16 cellular contexts compared by ENCODE assay signal in genomic region chr5:140273401-140273877, GRCh38. TPM values are rescaled to one million over a fixed set of nuclear protein-coding genes. Genes with fewer than 3 reads are reported as not detected.
DNase-seq lines count a peak whose midpoint lies in the region; ATAC-seq, FAIRE-seq and TF ChIP-seq lines count a peak whose summit lies in the region.
"Had no signal": no experiment of that assay in that cellular context is flagged by ENCODE, and none has a peak within 500 bp of the region (broad histone marks: within the 10 kb centered on the region; RNA-seq: fewer than 3 reads in every experiment).

No MANE protein-coding gene starts in this region.

- H3K27ac ChIP-seq in HepG2 (ENCODE audit: extremely low read length, insufficient read depth, low read length) (no peak overlapping the region), uterus (no peak overlapping the region)
- H3K27ac ChIP-seq: neural progenitor cell had no signal

- TF ChIP-seq CTCF in cardiac fibroblast (IDR thresholded peaks at IDR 0.05; ENCODE audit: low read depth, low read length) (no peak), HepG2 (CRISPR knock-in tag; IDR thresholded peaks at IDR 0.05) (no peak), uterus (IDR thresholded peaks at IDR 0.05) (no peak)

- no peak for TF ChIP-seq POLR2A in HepG2 (IDR thresholded peaks at IDR 0.05; ENCODE audit: insufficient read depth in 1 of 2, low read depth in 2 of 2, low read length in 2 of 2)
- no peak for TF ChIP-seq POLR2A in uterus (IDR thresholded peaks at IDR 0.05)

- CTCF ChIA-PET in HepG2 (lab: Yijun Ruan, JAX; ENCODE audit: low intra/inter-chr PET ratio, low total read pairs): no interaction called here

- H3K36me3 ChIP-seq in HepG2 (replicated peaks in 1 of 2; ENCODE audit: control insufficient read depth in 1 of 2, insufficient read depth in 2 of 2, low read length in 2 of 2) (peaks cover 0 to 29% of the 10 kb centered on the region in 2 experiments; a peak in 4 of 5 replicates), uterus (no peaks in the 10 kb centered on the region)
- H3K36me3 ChIP-seq: neural progenitor cell had no signal

- no peak for FAIRE-seq in HepG2 (lab: Jason Lieb, UNC)
- FAIRE-seq: urothelium cell line had no signal

- H3K4me3 ChIP-seq in cardiac fibroblast (replicated peaks in 1 of 2; ENCODE audit: low read depth in 2 of 2, low read length in 2 of 2) (no peak overlapping the region), HepG2 (replicated peaks in 1 of 3; ENCODE audit: insufficient read depth in 1 of 3, low read depth in 2 of 3, low read length in 3 of 3) (no peak overlapping the region), uterus (no peak overlapping the region)
- H3K4me3 ChIP-seq: coronary artery, GM23338, neural progenitor cell had no signal

- no TSS peak for BruUV-seq in HepG2 (replicated peaks; lab: Mats Ljungman, UMichigan)

- no peaks in the 10 kb centered on the region for H3K9me3 ChIP-seq in HepG2 (ENCODE audit: low read length)
- no peaks in the 10 kb centered on the region for H3K9me3 ChIP-seq in uterus

- TF ChIP-seq EP300 in HepG2 (IDR thresholded peaks at IDR 0.05; ENCODE audit: low read depth in 2 of 2, low read length in 2 of 2): no peak
- no peak for TF ChIP-seq EP300 in HepG2 (CRISPR knock-in tag; IDR thresholded peaks at IDR 0.05; ENCODE audit: borderline replicate concordance)

- no peak overlapping the region for H3K4me2 ChIP-seq in HepG2 (ENCODE audit: low read depth, low read length)
- H3K4me2 ChIP-seq: GM23338, neural progenitor cell had no signal

- H3K79me2 ChIP-seq in HepG2 (ENCODE audit: insufficient read depth, low read length): peaks cover 2% of the 10 kb centered on the region

- intact Hi-C loops in Right ventricle myocardium inferior (cut with DNase I): no loop called here
- intact Hi-C loops in cardiac septum (cut with DNase I): no loop called here
- intact Hi-C loops in HepG2 (cut with micrococcal nuclease; ENCODE audit: unreplicated experiment): no loop called here
- intact Hi-C loops in uterus (cut with DNase I; ENCODE audit: low total_unique reads): no loop called here

- no peak overlapping the region for H2AFZ ChIP-seq in HepG2 (ENCODE audit: low read length)
- H2AFZ ChIP-seq: GM23338, neural progenitor cell had no signal

- no peak overlapping the region for H3K9ac ChIP-seq in HepG2 (ENCODE audit: insufficient read depth, low read depth, low read length)
- H3K9ac ChIP-seq: neural progenitor cell had no signal

- POLR2A ChIA-PET in HepG2 (lab: Yijun Ruan, JAX): interaction anchor here (0.7 kb wide), 1 partner anchor 73 kb away, joined by 3 read pairs; the partner anchor contains the start of gene HBEGF

- 93% methylated on average over 6 of the region's 6 CpGs for WGBS in HepG2 (ENCODE audit: low lambda C conversion rate)

- H4K20me1 ChIP-seq in HepG2 (ENCODE audit: insufficient read depth, low read length): no peaks in the 10 kb centered on the region

- TF ChIP-seq RAD21 in HepG2 (CRISPR knock-in tag; IDR thresholded peaks at IDR 0.05): no peak

- H3K27me3 ChIP-seq in HepG2 (ENCODE audit: control insufficient read depth in 1 of 2, insufficient read depth in 2 of 2, low read length in 2 of 2): no peaks in the 10 kb centered on the region
- H3K27me3 ChIP-seq in uterus: no peaks in the 10 kb centered on the region
- H3K27me3 ChIP-seq: neural progenitor cell had no signal

- in situ Hi-C loops in HepG2 (cut with HindIII; ENCODE audit: extremely low pct_ligation_motif_present, low pct_unique_long_range_greater_than_20kb): no loop called here

- peak; percentile 80 for ATAC-seq in Right ventricle myocardium inferior
- ATAC-seq in HepG2: no peak
- ATAC-seq: GM23338 had no signal

- H3K4me1 ChIP-seq in HepG2 (ENCODE audit: insufficient read depth, low read length) (peaks cover 12% of the 10 kb centered on the region), uterus (no peaks in the 10 kb centered on the region)
- H3K4me1 ChIP-seq: neural progenitor cell had no signal

- DNase-seq in Right ventricle myocardium inferior (ENCODE audit: missing footprints) (no peak), cardiac septum (ENCODE audit: low spot score) (no peak), cardiac fibroblast (ENCODE audit: low read depth in 2 of 2) (peak; percentile 45 to 74), HepG2 (ENCODE audit: low spot score) (no peak), uterus (no peak), EL (no peak), SHP77 treated with DMSO at 0.1 percent for 48 hours (lab: John Stamatoyannopoulos, UW) (no peak), activated gamma-delta T cell (lab: John Stamatoyannopoulos, UW) (no peak)
- DNase-seq: ACHN, DMS 273 treated with DMSO at 0.1 percent for 48 hours, foreskin melanocyte, NCI-H187 had no signal

TF ChIP-seq in HepG2, 621 proteins besides CTCF, POLR2A, EP300 and RAD21:
- TF ChIP-seq CCAR2 (optimal IDR thresholded peaks at IDR 0.05; ENCODE audit: low read depth, low read length): no peak
- no peak for TF ChIP-seq SNAI1 (CRISPR knock-in tag; IDR thresholded peaks at IDR 0.05; ENCODE audit: borderline replicate concordance)
- TF ChIP-seq ZBTB33 (CRISPR knock-in tag; IDR thresholded peaks at IDR 0.05): peak; percentile 88; the same call in 1 of the 2 replicates
- no peak for TF ChIP-seq HHEX (CRISPR knock-in tag; IDR thresholded peaks at IDR 0.05)

RNA-seq across cellular contexts. Expression of gene PFDN1, which starts 29.5 kb away (rescaled TPM):
- total RNA-seq in Right ventricle myocardium inferior (80.6 TPM), cardiac septum (71.7 TPM), HepG2 (2016; rRNA removed; fragmentation: Illumina TruSeq; extraction: Trizol) (70.8 and 102 TPM in 2 replicates), uterus (100 to 1,000 TPM in 1 of 4 donors, 10 to 100 TPM in 3; 42.7 to 102 (median 70.9) TPM)
- 30.8 and 31.4 TPM in 2 replicates for total RNA-seq in HepG2 (2016; cell fraction: cytosol; rRNA removed; fragmentation: Illumina TruSeq; extraction: Trizol; ENCODE audit: low read depth)
- 73.4 and 106 TPM in 2 replicates for total RNA-seq in HepG2 (2016; cell fraction: insoluble cytoplasmic fraction; rRNA removed; fragmentation: Illumina TruSeq; extraction: Trizol)
- total RNA-seq in HepG2 (2016; cell fraction: membrane; rRNA removed; fragmentation: Illumina TruSeq; extraction: Trizol): 63.5 and 65.6 TPM in 2 replicates
- total RNA-seq in HepG2 (2016; cell fraction: nucleus; rRNA removed; fragmentation: Illumina TruSeq; extraction: Trizol): 34.9 and 39.3 TPM in 2 replicates
- 67.2 and 70.4 TPM in 2 replicates for polyA plus RNA-seq in HepG2 (2011; rRNA removed)
- 82.6 and 98.7 TPM in 2 replicates for polyA plus RNA-seq in HepG2 (2011; cell fraction: cytosol; rRNA removed)
- polyA plus RNA-seq in HepG2 (2011; cell fraction: nucleus; rRNA removed): 19.1 and 24.2 TPM in 2 replicates
- polyA plus RNA-seq in HepG2 (2012): 91.4 and 114 TPM in 2 replicates
- polyA plus RNA-seq in HepG2 (2016; cell fraction: cytosol; fragmentation: Illumina TruSeq; extraction: Trizol; ENCODE audit: low read depth): 34.9 and 37.0 TPM in 2 replicates
- polyA plus RNA-seq in HepG2 (2016; cell fraction: insoluble cytoplasmic fraction; fragmentation: Illumina TruSeq; extraction: Trizol; ENCODE audit: low read depth): 154 TPM in 2 replicates
- 58.7 and 63.7 TPM in 2 replicates for polyA plus RNA-seq in HepG2 (2016; cell fraction: membrane; fragmentation: Illumina TruSeq; extraction: Trizol; ENCODE audit: low read depth)
- 45.6 and 54.4 TPM in 2 replicates for polyA plus RNA-seq in HepG2 (2016; cell fraction: nucleus; fragmentation: Illumina TruSeq; extraction: Trizol; ENCODE audit: insufficient read depth, low read depth)
- 91.1 and 127 TPM in 2 replicates for polyA minus RNA-seq in HepG2 (2011; rRNA and poly(A)+ RNA removed; ENCODE audit: low replicate concordance)
- polyA minus RNA-seq in HepG2 (2011; cell fraction: cytosol; rRNA and poly(A)+ RNA removed): 32.0 and 33.9 TPM in 2 replicates
- 33.0 and 40.5 TPM in 2 replicates for polyA minus RNA-seq in HepG2 (2011; cell fraction: nucleus; rRNA and poly(A)+ RNA removed)

Comparison
In these comparisons a context has a peak if more than half of its experiments do, and no peak if none do; other contexts are left out.
1. DNase-seq: peak in cardiac fibroblast (2 of 2); none in Right ventricle myocardium inferior (single experiment), cardiac septum (single experiment), HepG2 (single experiment), uterus (0 of 2), EL (single experiment), SHP77 treated with DMSO at 0.1 percent for 48 hours (single experiment) and activated gamma-delta T cell (single experiment).